8 cellular contexts compared by ENCODE assay signal in genomic region chr2:143936758-143937562, GRCh38.
DNase-seq lines count a peak whose midpoint lies in the region; ATAC-seq and TF ChIP-seq lines count a peak whose summit lies in the region.

No MANE protein-coding gene starts in this region.

- H3K36me3 Mint-ChIP-seq in MCF 10A (ENCODE audit: insufficient read depth, unreplicated experiment), result peaks cover 4% of the 10 kb centered on the region

- BruUV-seq in OCI-LY7 (replicated peaks; lab: Mats Ljungman, UMichigan) (no TSS peak), MCF 10A (replicated peaks; lab: Mats Ljungman, UMichigan) (no TSS peak)

- ATAC-seq in HG02852 (IDR thresholded peaks at IDR 0.05; ENCODE audit: unreplicated experiment), result peak; percentile 78

- no peaks in the 10 kb centered on the region for H3K36me3 ChIP-seq in OCI-LY7 (ENCODE audit: insufficient read depth, low read length)

- H3K9me3 Mint-ChIP-seq in MCF 10A (ENCODE audit: unreplicated experiment), result no peaks in the 10 kb centered on the region

- H3K4me2 ChIP-seq in OCI-LY7 (ENCODE audit: low read length), result peak overlapping the region; percentile 18; the same call in 1 of the 2 replicates

- peak overlapping the region; percentile 63 for H3K4me3 Mint-ChIP-seq in MCF 10A (ENCODE audit: unreplicated experiment)

- H3K4me1 Mint-ChIP-seq in MCF 10A (ENCODE audit: insufficient read depth, unreplicated experiment), result no peaks in the 10 kb centered on the region

- POLR2A ChIA-PET in OCI-LY7 (lab: Charles Lee), result interaction anchor here (0.6 kb wide), 1 partner anchor 767 kb away, joined by 3 read pairs; no protein-coding TSS in a partner anchor
- POLR2A ChIA-PET in MCF 10A (lab: Yijun Ruan, JAX), result no interaction called here

- H3K4me3 ChIP-seq in OCI-LY7 (ENCODE audit: low read depth, low read length, poor library complexity, severe bottlenecking), result no peak overlapping the region

- CTCF ChIA-PET in OCI-LY7 (lab: Charles Lee; ENCODE audit: unreplicated experiment) (no interaction called here), MCF 10A (lab: Yijun Ruan, JAX) (interaction anchor here (0.6 kb wide), 1 partner anchor 61 kb away, joined by 3 read pairs; no protein-coding TSS in a partner anchor)

- no peaks in the 10 kb centered on the region for H4K20me1 ChIP-seq in OCI-LY7 (ENCODE audit: insufficient read depth, low read length)

- no peaks in the 10 kb centered on the region for H3K9me2 ChIP-seq in OCI-LY7 (ENCODE audit: insufficient read depth, low read length)

- DNase-seq in NCI-H510A (lab: John Stamatoyannopoulos, UW) (peak; percentile 51), NCI-H510A treated with DMSO at 0.1 percent for 48 hours (lab: John Stamatoyannopoulos, UW) (no peak), OCI-LY7 (ENCODE audit: low spot score) (no peak), MCF 10A (ENCODE audit: unreplicated experiment) (no peak), islet precursor cell (peak; percentile 75), NCI-H2196 treated with DMSO at 0.1 percent for 48 hours (lab: John Stamatoyannopoulos, UW; ENCODE audit: unreplicated experiment) (no peak)
- DNase-seq in stimulated activated CD4-positive, alpha-beta T cell treated with anti-CD3 and anti-CD28 coated beads, Interleukin-12 subunit alpha, Interleukin-12 subunit beta, amount 100 ng/mL, for 4 hours, result peak; percentile 12

- H3K27ac Mint-ChIP-seq in MCF 10A (ENCODE audit: low read depth, unreplicated experiment), result no peak overlapping the region

- no peaks in the 10 kb centered on the region for H3K9me3 ChIP-seq in OCI-LY7 (ENCODE audit: low read length)

- no peak overlapping the region for H2AFZ ChIP-seq in OCI-LY7 (ENCODE audit: low read length)

- H3K4me1 ChIP-seq in OCI-LY7 (ENCODE audit: insufficient read depth, low read length, poor library complexity, severe bottlenecking), result no peaks in the 10 kb centered on the region

- no peaks in the 10 kb centered on the region for H3K27me3 Mint-ChIP-seq in MCF 10A (ENCODE audit: insufficient read depth, unreplicated experiment)

- no peaks in the 10 kb centered on the region for H3K79me2 ChIP-seq in OCI-LY7 (ENCODE audit: insufficient read depth, low read depth, low read length)

- intact Hi-C loops in OCI-LY7 (cut with micrococcal nuclease; ENCODE audit: unreplicated experiment) (no loop called here), MCF 10A (cut with micrococcal nuclease) (no loop called here)

- H3K27ac ChIP-seq in OCI-LY7 (ENCODE audit: low read depth, low read length, poor library complexity, severe bottlenecking), result no peak overlapping the region

- TF ChIP-seq CTCF in OCI-LY7 (conservative IDR thresholded peaks at IDR 0.05; ENCODE audit: low read length) (no peak), MCF 10A (IDR thresholded peaks at IDR 0.05; ENCODE audit: unreplicated experiment) (no peak)

Comparison
In these comparisons a context has a peak if more than half of its experiments do, and no peak if none do; other contexts are left out.
1. DNase-seq: peak in NCI-H510A (single experiment), islet precursor cell (single experiment) and stimulated activated CD4-positive, alpha-beta T cell treated with anti-CD3 and anti-CD28 coated beads, Interleukin-12 subunit alpha, Interleukin-12 subunit beta, amount 100 ng/mL, for 4 hours (single experiment); none in NCI-H510A treated with DMSO at 0.1 percent for 48 hours (single experiment), OCI-LY7 (single experiment), MCF 10A (single experiment) and NCI-H2196 treated with DMSO at 0.1 percent for 48 hours (single experiment).